Comparison of ENCODE assay signal across 8 cellular contexts in the genomic region with DNA sequence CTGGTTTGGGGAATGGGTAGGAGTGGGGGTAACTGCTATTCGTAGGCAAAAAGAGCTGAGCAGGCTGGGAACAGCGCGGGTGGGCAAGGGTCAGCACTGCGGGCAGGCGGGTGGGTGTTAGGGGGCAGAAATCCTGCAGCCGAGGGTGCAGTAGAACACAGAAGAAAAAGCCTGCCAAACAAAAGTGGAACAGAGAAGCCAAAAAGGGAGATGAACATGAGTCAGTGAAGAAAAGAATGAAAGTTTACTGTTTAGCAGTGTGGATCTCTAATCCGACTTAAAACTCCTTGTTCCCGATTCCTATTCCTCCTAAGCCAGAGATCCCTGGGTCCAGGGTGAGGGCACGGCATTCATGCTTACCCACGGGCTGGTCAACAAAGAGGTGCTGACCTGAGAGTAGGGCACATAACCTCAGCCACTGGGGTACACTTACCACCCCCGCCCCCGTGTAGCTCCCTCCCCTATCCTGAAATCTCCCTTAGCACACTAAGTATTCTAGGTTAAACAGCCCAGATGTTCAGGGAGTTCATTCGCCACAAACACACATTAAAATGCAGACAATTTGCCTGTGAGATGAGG.
DNase-seq lines count a peak whose midpoint lies in the region; TF ChIP-seq lines count a peak whose summit lies in the region.

No MANE protein-coding gene starts in this region.

- H3K4me1 ChIP-seq in iPS-15b (ENCODE audit: control insufficient read depth, insufficient read depth, low read length) = peaks cover 26% of the 10 kb centered on the region

- DNase-seq in HFF-Myc (ENCODE audit: extremely low read depth, low read depth) (no peak), NCI-H1092 (lab: John Stamatoyannopoulos, UW) (no peak), OCI-M2 (lab: John Stamatoyannopoulos, UW; ENCODE audit: unreplicated experiment) (no peak), HEK293T (ENCODE audit: extremely low spot score) (no peak), NCI-H2227 (lab: John Stamatoyannopoulos, UW; ENCODE audit: unreplicated experiment) (no peak)
- DNase-seq in activated T-cell treated with anti-CD3 and anti-CD28 coated beads, Interleukin-2, amount 50 U/mL, for 24 hours = peak; percentile 79
- DNase-seq in stimulated activated naive CD4-positive, alpha-beta T cell treated with Interleukin-2 at 50 U/mL for 16 hours (lab: John Stamatoyannopoulos, UW) = peak; percentile 26

- no peaks in the 10 kb centered on the region for H3K9me3 Mint-ChIP-seq in activated T-cell treated with anti-CD3 and anti-CD28 coated beads, Interleukin-2, amount 50 U/mL, for 24 hours

- no peaks in the 10 kb centered on the region for H3K9me3 ChIP-seq in iPS-15b (ENCODE audit: control insufficient read depth, insufficient read depth, low read length)

- no peak for TF ChIP-seq CTCF in HFF-Myc (IDR thresholded peaks at IDR 0.05; ENCODE audit: low read depth, low read length, missing control alignments)

- H3K27ac Mint-ChIP-seq in activated T-cell treated with anti-CD3 and anti-CD28 coated beads, Interleukin-2, amount 50 U/mL, for 24 hours = peak overlapping the region; percentile 99

- peaks cover 88% of the 10 kb centered on the region for H3K36me3 Mint-ChIP-seq in activated T-cell treated with anti-CD3 and anti-CD28 coated beads, Interleukin-2, amount 50 U/mL, for 24 hours (ENCODE audit: low read depth)

- H3K4me3 ChIP-seq in HFF-Myc (replicated peaks; ENCODE audit: low read depth, low read length) (peak overlapping the region; percentile 51), iPS-15b (ENCODE audit: low read depth, low read length) (peak overlapping the region; percentile 64)

- H3K27me3 ChIP-seq in iPS-15b (ENCODE audit: control insufficient read depth, insufficient read depth, low read length) = peaks cover 98% of the 10 kb centered on the region

- H3K36me3 ChIP-seq in iPS-15b (ENCODE audit: control insufficient read depth, insufficient read depth, low read length) = peaks cover 4% of the 10 kb centered on the region

- H3K9ac ChIP-seq in iPS-15b (ENCODE audit: low read depth, low read length) = no peak overlapping the region

- peak overlapping the region; percentile 98 for H3K4me3 Mint-ChIP-seq in activated T-cell treated with anti-CD3 and anti-CD28 coated beads, Interleukin-2, amount 50 U/mL, for 24 hours

- CTCF ChIA-PET in HEK293T (lab: Yijun Ruan, JAX) = no interaction called here

- H3K27me3 Mint-ChIP-seq in activated T-cell treated with anti-CD3 and anti-CD28 coated beads, Interleukin-2, amount 50 U/mL, for 24 hours = no peaks in the 10 kb centered on the region

- POLR2A ChIA-PET in HEK293T (lab: Yijun Ruan, JAX) = no interaction called here

- peaks cover 77% of the 10 kb centered on the region for H3K4me1 Mint-ChIP-seq in activated T-cell treated with anti-CD3 and anti-CD28 coated beads, Interleukin-2, amount 50 U/mL, for 24 hours (ENCODE audit: low read depth)

TF ChIP-seq in HEK293T, 16 proteins besides CTCF, POLR2A, EP300 and RAD21:
- TF ChIP-seq TARDBP (IDR thresholded peaks at IDR 0.05) (no peak), SP1 (IDR thresholded peaks at IDR 0.05) (no peak), FOXK2 (IDR thresholded peaks at IDR 0.05) (no peak), ZNF384 (IDR thresholded peaks at IDR 0.05) (no peak), FOXM1 (IDR thresholded peaks at IDR 0.05; ENCODE audit: borderline replicate concordance) (no peak), FOXA1 (IDR thresholded peaks at IDR 0.05) (no peak), ELF4 (IDR thresholded peaks at IDR 0.05) (no peak), LEF1 (IDR thresholded peaks at IDR 0.05; ENCODE audit: borderline replicate concordance) (no peak), SUZ12 (IDR thresholded peaks at IDR 0.05) (no peak), HDGF (IDR thresholded peaks at IDR 0.05; ENCODE audit: borderline replicate concordance) (no peak), BHLHE40 (IDR thresholded peaks at IDR 0.05; ENCODE audit: borderline replicate concordance) (no peak), NFRKB (IDR thresholded peaks at IDR 0.05) (no peak), L3MBTL2 (conservative IDR thresholded peaks at IDR 0.05) (no peak), ARNT (IDR thresholded peaks at IDR 0.05) (no peak), CTBP1 (IDR thresholded peaks at IDR 0.05; ENCODE audit: borderline replicate concordance) (no peak)
- TF ChIP-seq, protein P1, sequence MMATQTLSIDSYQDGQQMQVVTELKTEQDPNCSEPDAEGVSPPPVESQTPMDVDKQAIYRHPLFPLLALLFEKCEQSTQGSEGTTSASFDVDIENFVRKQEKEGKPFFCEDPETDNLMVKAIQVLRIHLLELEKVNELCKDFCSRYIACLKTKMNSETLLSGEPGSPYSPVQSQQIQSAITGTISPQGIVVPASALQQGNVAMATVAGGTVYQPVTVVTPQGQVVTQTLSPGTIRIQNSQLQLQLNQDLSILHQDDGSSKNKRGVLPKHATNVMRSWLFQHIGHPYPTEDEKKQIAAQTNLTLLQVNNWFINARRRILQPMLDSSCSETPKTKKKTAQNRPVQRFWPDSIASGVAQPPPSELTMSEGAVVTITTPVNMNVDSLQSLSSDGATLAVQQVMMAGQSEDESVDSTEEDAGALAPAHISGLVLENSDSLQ (IDR thresholded peaks at IDR 0.05) = no peak

Comparison
In these comparisons a context has a peak if more than half of its experiments do, and no peak if none do; other contexts are left out.
1. DNase-seq: peak in activated T-cell treated with anti-CD3 and anti-CD28 coated beads, Interleukin-2, amount 50 U/mL, for 24 hours (single experiment) and stimulated activated naive CD4-positive, alpha-beta T cell treated with Interleukin-2 at 50 U/mL for 16 hours (single experiment); none in HFF-Myc (single experiment), NCI-H1092 (single experiment), OCI-M2 (single experiment), HEK293T (single experiment) and NCI-H2227 (single experiment).